Comparison of ENCODE assay signal across 8 cellular contexts in genomic region chr17:57294629-57295501, GRCh38. TPM values are rescaled to one million over a fixed set of nuclear protein-coding genes. Genes with fewer than 3 reads are reported as not detected.
DNase-seq lines count a peak whose midpoint lies in the region; ATAC-seq, FAIRE-seq and TF ChIP-seq lines count a peak whose summit lies in the region.

No MANE protein-coding gene starts in this region.

- no peak overlapping the region for H3K27ac Mint-ChIP-seq in activated CD8-positive, alpha-beta memory T cell treated with anti-CD3 and anti-CD28 coated beads, Interleukin-2, amount 10 ng/mL, durations not matched to agents 7 days and 5 days

- peaks cover 10% of the 10 kb centered on the region for H3K4me1 Mint-ChIP-seq in activated CD8-positive, alpha-beta memory T cell treated with anti-CD3 and anti-CD28 coated beads, Interleukin-2, amount 10 ng/mL, durations not matched to agents 7 days and 5 days

- H4K20me1 ChIP-seq in endothelial cell of umbilical vein (replicated peaks; ENCODE audit: control insufficient read depth, extremely low read depth, insufficient read depth, low read length) = no peaks in the 10 kb centered on the region

- intact Hi-C loops in endothelial cell of umbilical vein (cut with micrococcal nuclease) = loop anchor here (1.0 kb wide), 1 partner anchor 37 kb away; no protein-coding TSS in a partner anchor

- peak; percentile 66 for DNase-seq in activated CD8-positive, alpha-beta memory T cell treated with anti-CD3 and anti-CD28 coated beads for 24 hours
- DNase-seq in activated CD8-positive, alpha-beta memory T cell treated with anti-CD3 and anti-CD28 coated beads, Interleukin-2, amount 10 ng/mL, durations not matched to agents 7 days and 5 days = no peak
- DNase-seq in T follicular helper cell (ENCODE audit: low read depth) (peak; percentile 6), endothelial cell of umbilical vein (ENCODE audit: low read depth, low spot score) (peak; percentile 4), GDM1 (lab: John Stamatoyannopoulos, UW) (no peak), frontal cortex (ENCODE audit: low spot score in 2 of 2) (no peak)
- DNase-seq in stimulated activated CD4-positive, alpha-beta T cell treated with anti-CD3 and anti-CD28 coated beads, TNF-alpha, amount 100 ng/mL, for 4 hours (ENCODE audit: low read depth in 3 of 3) = peak in 2 of 3 experiments; percentile 14 to 29

- H3K36me3 ChIP-seq in endothelial cell of umbilical vein (ENCODE audit: control insufficient read depth in 2 of 2, extremely low read depth in 1 of 2, insufficient read depth in 2 of 2, low read length in 2 of 2) = no peaks in the 10 kb centered on the region

- H3K36me3 Mint-ChIP-seq in activated CD8-positive, alpha-beta memory T cell treated with anti-CD3 and anti-CD28 coated beads, Interleukin-2, amount 10 ng/mL, durations not matched to agents 7 days and 5 days = peaks cover 39% of the 10 kb centered on the region

- H3K4me3 ChIP-seq in endothelial cell of umbilical vein (replicated peaks in 1 of 3; ENCODE audit: insufficient read depth in 1 of 3, low read depth in 1 of 3, low read length in 3 of 3) = peak overlapping the region in 1 of 3 experiments; percentile 16

- no peaks in the 10 kb centered on the region for H3K9me3 ChIP-seq in endothelial cell of umbilical vein (replicated peaks; ENCODE audit: control insufficient read depth, insufficient read depth, low read length)

- H3K79me2 ChIP-seq in endothelial cell of umbilical vein (ENCODE audit: control insufficient read depth, insufficient read depth, low read length) = no peaks in the 10 kb centered on the region

- CTCF ChIA-PET in activated CD8-positive, alpha-beta memory T cell treated with anti-CD3 and anti-CD28 coated beads, Interleukin-2, amount 10 ng/mL, durations not matched to agents 7 days and 5 days (lab: Charles Lee) = interaction anchor here (1.0 kb wide), 1 partner anchor 52 kb away, joined by 3 read pairs; no protein-coding TSS in a partner anchor
- CTCF ChIA-PET in endothelial cell of umbilical vein (lab: Charles Lee) = interaction anchor here (0.6 to 1.4 kb wide), 8 partner anchors 10 to 924 kb away, joined by 3 to 12 read pairs (median 3); partner anchors contain the start of gene MKS1

- POLR2A ChIA-PET in endothelial cell of umbilical vein (lab: Charles Lee) = no interaction called here

- H3K9ac ChIP-seq in endothelial cell of umbilical vein (replicated peaks; ENCODE audit: extremely low read depth, insufficient read depth, low read length) = peak overlapping the region; percentile 59

- H3K9me3 Mint-ChIP-seq in activated CD8-positive, alpha-beta memory T cell treated with anti-CD3 and anti-CD28 coated beads, Interleukin-2, amount 10 ng/mL, durations not matched to agents 7 days and 5 days (ENCODE audit: low read depth) = peaks cover under 1% of the 10 kb centered on the region

- H2AFZ ChIP-seq in endothelial cell of umbilical vein (ENCODE audit: low read depth, low read length) = peak overlapping the region; percentile 32

- no peak for TF ChIP-seq CTCF in endothelial cell of umbilical vein (IDR thresholded peaks at IDR 0.05; ENCODE audit: extremely low read depth in 1 of 2, insufficient read depth in 1 of 2, low read depth in 1 of 2, low read length in 2 of 2)

- peak overlapping the region; percentile 83 for H3K27ac ChIP-seq in endothelial cell of umbilical vein (ENCODE audit: insufficient read depth, low read depth, low read length)

- H3K27me3 Mint-ChIP-seq in activated CD8-positive, alpha-beta memory T cell treated with anti-CD3 and anti-CD28 coated beads, Interleukin-2, amount 10 ng/mL, durations not matched to agents 7 days and 5 days = no peaks in the 10 kb centered on the region

- no peaks in the 10 kb centered on the region for H3K27me3 ChIP-seq in endothelial cell of umbilical vein (ENCODE audit: control insufficient read depth in 2 of 2, insufficient read depth in 2 of 2, low read length in 2 of 2)

- H3K4me3 Mint-ChIP-seq in activated CD8-positive, alpha-beta memory T cell treated with anti-CD3 and anti-CD28 coated beads, Interleukin-2, amount 10 ng/mL, durations not matched to agents 7 days and 5 days = no peak overlapping the region

- no peak for FAIRE-seq in endothelial cell of umbilical vein (lab: Jason Lieb, UNC)
- no peak for FAIRE-seq in frontal cortex (lab: Jason Lieb, UNC)

- H3K4me2 ChIP-seq in endothelial cell of umbilical vein (ENCODE audit: insufficient read depth, low read length) = peak overlapping the region; percentile 65

- ATAC-seq in activated CD8-positive, alpha-beta memory T cell treated with anti-CD3 and anti-CD28 coated beads, Interleukin-2, amount 10 ng/mL, durations not matched to agents 7 days and 5 days = no peak
- no peak for ATAC-seq in GM18517 (IDR thresholded peaks at IDR 0.05; ENCODE audit: unreplicated experiment)

- no peak for TF ChIP-seq POLR2A in endothelial cell of umbilical vein (IDR thresholded peaks at IDR 0.05; ENCODE audit: low read depth, low read length)

- dilution Hi-C loops in endothelial cell of umbilical vein (cut with MboI; ENCODE audit: extremely low pct_ligation_motif_present, low sequenced_read_pairs) = no loop called here

- H3K4me1 ChIP-seq in endothelial cell of umbilical vein (ENCODE audit: control insufficient read depth, extremely low read depth, insufficient read depth, low read length) = peaks cover 22% of the 10 kb centered on the region

- H3K9me1 ChIP-seq in endothelial cell of umbilical vein (replicated peaks; ENCODE audit: control insufficient read depth, extremely low read depth, insufficient read depth, low read length) = no peaks in the 10 kb centered on the region

- TSS peak; percentile 78 for BruUV-seq in endothelial cell of umbilical vein (replicated peaks; lab: Mats Ljungman, UMichigan)

TF ChIP-seq in endothelial cell of umbilical vein, 7 proteins besides CTCF, POLR2A, EP300 and RAD21:
- TF ChIP-seq GATA2 (IDR thresholded peaks at IDR 0.05; ENCODE audit: insufficient read depth, insufficient read length, low read depth, low read length) = no peak
- TF ChIP-seq FOS (IDR thresholded peaks at IDR 0.05; ENCODE audit: borderline replicate concordance, insufficient read depth, low read length) = no peak
- TF ChIP-seq POLR2AphosphoS5 (IDR thresholded peaks at IDR 0.05; ENCODE audit: insufficient read depth, low read depth, low read length) = no peak
- TF ChIP-seq MYC (IDR thresholded peaks at IDR 0.05; ENCODE audit: low read depth, low read length) = no peak
- TF ChIP-seq JUN (IDR thresholded peaks at IDR 0.05; ENCODE audit: borderline replicate concordance, insufficient read depth, insufficient read length, low read depth) = no peak
- no peak for TF ChIP-seq EZH2 (IDR thresholded peaks at IDR 0.05; ENCODE audit: borderline replicate concordance, low read depth, low read length, severe bottlenecking)
- no peak for TF ChIP-seq MAX (IDR thresholded peaks at IDR 0.05; ENCODE audit: insufficient read depth, insufficient read length)

RNA-seq across cellular contexts. Expression of gene MSI2, which starts 38.5 kb away (rescaled TPM):
- total RNA-seq in activated CD8-positive, alpha-beta memory T cell treated with anti-CD3 and anti-CD28 coated beads, Interleukin-2, amount 10 ng/mL, durations not matched to agents 7 days and 5 days = 100 to 1,000 TPM; 117 to 120 TPM
- total RNA-seq in endothelial cell of umbilical vein (59.3 and 62.7 TPM in 2 replicates), frontal cortex (31.0 TPM)
- polyA plus RNA-seq in endothelial cell of umbilical vein = 18.8 and 20.9 TPM in 2 replicates
- polyA plus RNA-seq in endothelial cell of umbilical vein (2011; cell fraction: cytosol; rRNA removed) = 18.6 and 20.0 TPM in 2 replicates
- polyA plus RNA-seq in endothelial cell of umbilical vein (2011; cell fraction: nucleus; rRNA removed) = 42.5 and 44.6 TPM in 2 replicates
- polyA plus RNA-seq in endothelial cell of umbilical vein (2012) = 21.4 and 31.5 TPM in 2 replicates
- 76.9 and 77.9 TPM in 2 replicates for polyA minus RNA-seq in endothelial cell of umbilical vein
- 33.7 TPM for polyA minus RNA-seq in endothelial cell of umbilical vein (2011; cell fraction: cytosol; rRNA and poly(A)+ RNA removed)
- 71.7 and 73.9 TPM in 2 replicates for polyA minus RNA-seq in endothelial cell of umbilical vein (2011; cell fraction: nucleus; rRNA and poly(A)+ RNA removed)

Comparison
In these comparisons a context has a peak if more than half of its experiments do, and no peak if none do; other contexts are left out.
1. DNase-seq: peak in activated CD8-positive, alpha-beta memory T cell treated with anti-CD3 and anti-CD28 coated beads for 24 hours (single experiment), T follicular helper cell (single experiment), endothelial cell of umbilical vein (single experiment) and stimulated activated CD4-positive, alpha-beta T cell treated with anti-CD3 and anti-CD28 coated beads, TNF-alpha, amount 100 ng/mL, for 4 hours (2 of 3); none in activated CD8-positive, alpha-beta memory T cell treated with anti-CD3 and anti-CD28 coated beads, Interleukin-2, amount 10 ng/mL, durations not matched to agents 7 days and 5 days (single experiment), GDM1 (single experiment) and frontal cortex (0 of 2).